ENCODE assay signal across 1 cellular context in the genomic region with DNA sequence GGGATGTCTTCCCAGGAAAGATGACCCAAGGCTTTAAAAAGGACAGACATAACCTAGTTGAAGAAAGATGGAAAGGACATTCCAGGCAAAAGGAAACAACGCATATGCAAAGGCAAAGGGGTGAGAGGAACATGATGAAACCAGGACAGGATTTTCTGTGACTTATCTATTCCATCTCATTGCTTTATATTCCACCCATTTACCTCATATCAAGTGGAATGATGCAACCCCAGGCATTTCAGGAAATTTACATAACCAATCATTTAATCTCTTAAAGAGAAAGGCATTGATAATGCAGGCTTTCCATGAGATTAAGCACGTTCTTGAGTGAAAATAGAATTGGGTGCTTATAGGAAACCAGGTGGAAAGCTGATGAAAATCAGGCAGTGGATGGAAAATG.
A peak's percentile ranks its signal among the peaks of the same experiment; 100 is the strongest.
TF ChIP-seq lines count a peak whose summit lies in the region.

No MANE protein-coding gene starts in this region.

TF ChIP-seq in H1, 55 proteins besides CTCF, POLR2A, EP300 and RAD21:
- TF ChIP-seq CEBPB (IDR thresholded peaks at IDR 0.05; ENCODE audit: low read depth, low read length) (peak; percentile 43; the same call in 1 of the 2 replicates), CHD2 (IDR thresholded peaks at IDR 0.05; ENCODE audit: low read length) (no peak)
